Comparison of ENCODE assay signal across 1 cellular context in genomic region chr20:34237942-34238341, GRCh38.
A peak's percentile ranks its signal among the peaks of the same experiment; 100 is the strongest.
TF ChIP-seq lines count a peak whose summit lies in the region.

No MANE protein-coding gene starts in this region.

TF ChIP-seq in HEK293, 187 proteins besides CTCF, POLR2A, EP300 and RAD21 (continued from another document):
- TF ChIP-seq ZNF639 (tag by site-specific recombination; IDR thresholded peaks at IDR 0.05) (no peak), ZNF521 (tag by site-specific recombination; IDR thresholded peaks at IDR 0.05) (no peak), SETDB1 (IDR thresholded peaks at IDR 0.05; ENCODE audit: insufficient read length, low read length) (peak; percentile 80), ZNF558 (tag by site-specific recombination; IDR thresholded peaks at IDR 0.05) (peak; percentile 96), ZNF768 (tag by site-specific recombination; IDR thresholded peaks at IDR 0.05) (no peak), TCF7L2 (IDR thresholded peaks at IDR 0.05; ENCODE audit: borderline replicate concordance, low read depth, low read length) (no peak), ZBTB11 (tag by site-specific recombination; conservative IDR thresholded peaks at IDR 0.05; ENCODE audit: low read depth) (no peak), ZNF561 (tag by site-specific recombination; IDR thresholded peaks at IDR 0.05; ENCODE audit: borderline replicate concordance) (no peak), ZSCAN23 (tag by site-specific recombination; IDR thresholded peaks at IDR 0.05) (no peak), IKZF3 (tag by site-specific recombination; IDR thresholded peaks at IDR 0.05) (no peak), ZNF416 (tag by site-specific recombination; IDR thresholded peaks at IDR 0.05) (no peak)
